In the genomic region with DNA sequence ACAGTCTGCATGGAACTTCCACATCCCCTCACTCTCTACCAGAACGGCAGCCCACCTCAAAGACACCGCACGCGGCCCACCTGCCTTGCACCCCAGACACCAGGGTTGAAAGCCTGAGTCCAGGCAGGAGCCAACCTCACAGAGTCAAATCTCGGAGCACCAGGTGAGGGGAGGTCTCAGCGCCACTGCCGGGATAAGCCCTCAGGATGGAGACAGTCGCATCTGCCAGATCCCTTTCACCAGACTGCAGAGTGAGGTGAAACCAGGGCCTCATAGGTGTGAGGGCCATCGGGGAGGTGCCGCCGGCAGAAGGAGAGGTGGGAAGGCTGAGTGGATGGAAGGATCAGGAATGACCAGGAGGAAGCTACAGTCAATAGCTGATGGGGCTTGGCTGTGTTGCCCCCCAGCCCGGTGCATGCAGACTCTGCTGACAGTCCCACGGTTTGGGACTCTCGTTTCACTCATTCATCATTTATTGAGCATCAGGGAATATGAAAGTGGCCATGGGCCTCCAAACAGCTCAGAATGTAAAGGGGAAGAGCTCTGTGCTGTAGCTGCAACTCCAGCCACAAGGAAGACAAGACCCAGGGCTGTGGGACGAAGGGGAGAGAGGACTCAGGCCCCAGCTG, we compare ENCODE assay signal across 17 cellular contexts.
"Had no signal": no experiment of that assay in that cellular context is flagged by ENCODE, and none has a peak within 500 bp of the region (broad histone marks: within the 10 kb centered on the region; RNA-seq: fewer than 3 reads in every experiment).

No MANE protein-coding gene starts in this region.

- H3K9me3 ChIP-seq: mucosa of descending colon, stomach had no signal

- H3K79me2 ChIP-seq: parathyroid adenoma had no signal

- DNase-seq: activated CD4-positive, alpha-beta T cell treated with anti-CD3 and anti-CD28 coated beads for 1 hour; activated CD8-positive, alpha-beta memory T cell treated with anti-CD3 and anti-CD28 coated beads for 24 hours; activated CD8-positive, alpha-beta memory T cell treated with anti-CD3 and anti-CD28 coated beads, Interleukin-2, amount 50 U/mL, for 48 hours; activated T-cell treated with anti-CD3 and anti-CD28 coated beads, Interleukin-2, amount 50 U/mL, for 48 hours; effector memory CD8-positive, alpha-beta T cell; foreskin fibroblast; hypothalamus; naive B cell; stimulated activated CD4-positive, alpha-beta T cell treated with anti-CD3 and anti-CD28 coated beads, Interleukin-4, amount 100 ng/mL, for 1 hour; stomach; T-helper 17 cell had no signal

- H2AFZ ChIP-seq: parathyroid adenoma had no signal

- H3K36me3 ChIP-seq: stomach had no signal

- H3K9ac ChIP-seq: parathyroid adenoma had no signal

- ATAC-seq: effector memory CD8-positive, alpha-beta T cell; left lobe of liver; mucosa of descending colon; stimulated activated effector memory CD8-positive, alpha-beta T cell treated with anti-CD3 and anti-CD28 coated beads, Interleukin-12 subunit alpha, Interleukin-12 subunit beta, amount 100 ng/mL, for 72 hours; T-helper 17 cell had no signal

- H3K27me3 ChIP-seq: stomach had no signal

- H3K4me1 ChIP-seq: parathyroid adenoma had no signal

- H3K4me3 ChIP-seq: mucosa of descending colon, skin epidermis, stomach had no signal

- H3K27ac ChIP-seq: parathyroid adenoma, skin epidermis, stomach, VCaP had no signal
